22 cellular contexts compared by ENCODE assay signal in genomic region chr11:78744202-78744601, GRCh38.
"Had no signal": no experiment of that assay in that cellular context is flagged by ENCODE, and none has a peak within 500 bp of the region (broad histone marks: within the 10 kb centered on the region; RNA-seq: fewer than 3 reads in every experiment).

No MANE protein-coding gene starts in this region.

- ATAC-seq: gastrocnemius medialis, heart right ventricle, left cardiac atrium, left lung, left ventricle myocardium superior, lower lobe of right lung, mucosa of descending colon had no signal

- H3K36me3 ChIP-seq: esophagus muscularis mucosa, gastrocnemius medialis, heart right ventricle, left lung, lower lobe of right lung had no signal

- H3K4me1 ChIP-seq: gastrocnemius medialis, left lung, lower lobe of right lung had no signal

- DNase-seq: dermis blood vessel endothelial cell; dorsolateral prefrontal cortex; effector CD4-positive, alpha-beta T cell; effector memory CD4-positive, alpha-beta T cell; erythroblast; foreskin melanocyte; gastrocnemius medialis; glutamatergic neuron; head of caudate nucleus; heart right ventricle; hippocampal formation; left cardiac atrium; left lung; left ventricle myocardium superior; lower lobe of right lung; mucosa of descending colon; naive B cell had no signal

- H3K4me3 ChIP-seq: coronary artery, dorsolateral prefrontal cortex, esophagus muscularis mucosa, gastrocnemius medialis, heart right ventricle, left lung, lower lobe of right lung, mucosa of descending colon had no signal

- H3K27ac ChIP-seq: coronary artery, dorsolateral prefrontal cortex, esophagus muscularis mucosa, gastrocnemius medialis, heart right ventricle, left lung, lower lobe of right lung had no signal

- FAIRE-seq: colon, endothelial cell of umbilical vein, islet of Langerhans had no signal

- H3K27me3 ChIP-seq: dorsolateral prefrontal cortex, esophagus muscularis mucosa, gastrocnemius medialis, heart right ventricle, left lung had no signal
